In genomic region chr2:8676915-8677645, GRCh38 we compare ENCODE assay signal across 8 cellular contexts. TPM values are rescaled to one million over a fixed set of nuclear protein-coding genes. Genes with fewer than 3 reads are reported as not detected.
DNase-seq lines count a peak whose midpoint lies in the region; ATAC-seq and TF ChIP-seq lines count a peak whose summit lies in the region.

No MANE protein-coding gene starts in this region.

- H3K4me3 ChIP-seq in aorta (ENCODE audit: low read length in 2 of 2), result peak overlapping the region; percentile 53 to 91

- POLR2A ChIA-PET in GM10248 (lab: Yijun Ruan, JAX), result no interaction called here

- peaks cover 13% of the 10 kb centered on the region for H3K9me3 Mint-ChIP-seq in mesothelial cell of epicardium

- H3K4me3 Mint-ChIP-seq in mesothelial cell of epicardium, result peak overlapping the region; percentile 74

- CTCF ChIA-PET in GM10248 (lab: Yijun Ruan, JAX), result interaction anchor here (1.1 kb wide), 1 partner anchor 14 kb away, joined by 3 read pairs; no protein-coding TSS in a partner anchor

- peak overlapping the region; percentile 100 for H3K27ac Mint-ChIP-seq in mesothelial cell of epicardium

- 1% methylated on average over 35 of the region's 35 CpGs for whole genome bisulfite sequencing in aorta, 2 donors

- no peak for TF ChIP-seq CTCF in C4-2B (conservative IDR thresholded peaks at IDR 0.05)
- TF ChIP-seq CTCF in mesothelial cell of epicardium (IDR thresholded peaks at IDR 0.05; ENCODE audit: unreplicated experiment), result no peak
- TF ChIP-seq CTCF in GM10248 (IDR thresholded peaks at IDR 0.05; ENCODE audit: control extremely low read depth, extremely low read depth, low read depth, missing control alignments), result no peak

- H3K27me3 ChIP-seq in aorta (ENCODE audit: control insufficient read depth in 1 of 2, insufficient read depth in 2 of 2, low read length in 1 of 2), result peaks cover 0 to 2% of the 10 kb centered on the region in 2 donors

- no peaks in the 10 kb centered on the region for H3K27me3 Mint-ChIP-seq in mesothelial cell of epicardium (ENCODE audit: low read depth)

- no peaks in the 10 kb centered on the region for H3K36me3 ChIP-seq in aorta (ENCODE audit: control insufficient read depth in 1 of 2, insufficient read depth in 2 of 2, low read length in 1 of 2)

- peaks cover 42% of the 10 kb centered on the region for H3K4me1 Mint-ChIP-seq in mesothelial cell of epicardium

- peak; percentile 10 for DNase-seq in NCI-H1048 (lab: John Stamatoyannopoulos, UW)
- no peak for DNase-seq in mesothelial cell of epicardium (ENCODE audit: low spot score in 2 of 2, unreplicated experiment in 2 of 2)
- DNase-seq in aorta, result no peak
- no peak for DNase-seq in GM10248 (ENCODE audit: extremely low spot score)

- intact Hi-C loops in aorta (cut with DNase I), result loop anchor here (5.0 to 10.0 kb wide), 2 partner anchors 132 to 135 kb away; no protein-coding TSS in a partner anchor

- no peaks in the 10 kb centered on the region for H3K9me3 ChIP-seq in aorta (ENCODE audit: control insufficient read depth, low read length)

- no peaks in the 10 kb centered on the region for H3K4me1 ChIP-seq in aorta (ENCODE audit: control insufficient read depth in 1 of 2, insufficient read depth in 2 of 2, low read length in 2 of 2)

- peaks cover 13% of the 10 kb centered on the region for H3K36me3 Mint-ChIP-seq in mesothelial cell of epicardium

- H3K27ac ChIP-seq in C4-2B (peak overlapping the region; percentile 99), cingulate gyrus (ENCODE audit: low read depth, low read length) (peak overlapping the region; percentile 69), aorta (ENCODE audit: low read depth in 1 of 2, low read length in 2 of 2) (peak overlapping the region; percentile 92 to 98)

- ATAC-seq in aorta (ENCODE audit: low FRiP score), result peak; percentile 0
- ATAC-seq in HG02970 (IDR thresholded peaks at IDR 0.05; ENCODE audit: low FRiP score, unreplicated experiment), result no peak
- no peak for ATAC-seq in GM21825 (IDR thresholded peaks at IDR 0.05; ENCODE audit: unreplicated experiment)

RNA-seq across cellular contexts. Expression of gene ID2, which starts 4.8 kb away (rescaled TPM):
- 231 to 240 TPM (median 239 TPM) in 3 replicates for total RNA-seq in mesothelial cell of epicardium
- 100 to 1,000 TPM; 212 to 322 TPM for total RNA-seq in aorta
- polyA plus RNA-seq in aorta, result 100 to 1,000 TPM; 159 to 195 TPM
